22 cellular contexts compared by ENCODE assay signal in the genomic region with DNA sequence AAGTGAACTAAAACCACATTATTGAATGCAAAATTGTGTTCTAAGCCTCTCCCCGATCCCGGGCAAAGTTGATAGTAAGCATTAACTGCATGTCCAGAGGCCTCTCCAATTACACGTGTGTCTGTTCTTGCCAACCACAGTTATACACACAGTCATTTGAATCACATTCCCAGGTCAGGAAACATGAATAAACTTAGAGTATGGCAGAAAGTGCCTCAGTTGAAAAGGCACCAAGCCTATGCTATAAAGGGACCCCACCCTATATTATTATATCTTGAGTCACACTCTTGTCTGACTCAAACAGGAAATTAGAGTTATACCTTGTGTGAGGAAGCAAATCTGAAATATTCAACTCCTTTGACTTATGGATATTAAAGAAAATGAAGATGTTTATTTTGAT.
"Had no signal": no experiment of that assay in that cellular context is flagged by ENCODE, and none has a peak within 500 bp of the region (broad histone marks: within the 10 kb centered on the region; RNA-seq: fewer than 3 reads in every experiment).

No MANE protein-coding gene starts in this region.

- H3K27ac ChIP-seq: cardiac muscle cell, gastrocnemius medialis, neural progenitor cell, sigmoid colon, spleen, upper lobe of right lung had no signal

- H3K4me1 ChIP-seq: gastrocnemius medialis, neural progenitor cell, sigmoid colon, spleen, upper lobe of right lung had no signal

- H3K27me3 Mint-ChIP-seq: activated CD4-positive, alpha-beta memory T cell treated with anti-CD3 and anti-CD28 coated beads for 36 hours had no signal

- H3K9me3 ChIP-seq: gastrocnemius medialis, sigmoid colon, upper lobe of right lung had no signal

- H3K36me3 Mint-ChIP-seq: activated CD4-positive, alpha-beta memory T cell treated with anti-CD3 and anti-CD28 coated beads for 36 hours; memory B cell; neural progenitor cell had no signal

- H2AFZ ChIP-seq: neural progenitor cell had no signal

- H3K9ac ChIP-seq: neural progenitor cell had no signal

- DNase-seq: activated B cell treated with CpG ODN at 0.5 μM for 24 hours; activated CD4-positive, alpha-beta memory T cell treated with anti-CD3 and anti-CD28 coated beads for 36 hours; activated CD4-positive, alpha-beta T cell treated with anti-CD3 and anti-CD28 coated beads for 4 hours; activated gamma-delta T cell; activated naive CD4-positive, alpha-beta T cell treated with anti-CD3 and anti-CD28 coated beads, Interleukin-2, amount 50 U/mL, for 16 hours; activated naive CD8-positive, alpha-beta T cell treated with anti-CD3 and anti-CD28 coated beads, Interleukin-2, amount 50 U/mL, for 24 hours; erythroblast; gastrocnemius medialis; hippocampal formation; left ventricle myocardium superior; naive thymus-derived CD4-positive, alpha-beta T cell; posterior cingulate gyrus; sigmoid colon; spleen; stimulated activated CD4-positive, alpha-beta T cell treated with anti-CD3 and anti-CD28 coated beads, Interleukin-4, amount 100 ng/mL, for 1 hour; stimulated activated naive CD4-positive, alpha-beta T cell; SW 1271; T-helper 17 cell; upper lobe of right lung had no signal

- H3K36me3 ChIP-seq: cardiac muscle cell, gastrocnemius medialis, neural progenitor cell, sigmoid colon, spleen, upper lobe of right lung had no signal

- H3K4me1 Mint-ChIP-seq: activated B cell treated with CpG ODN at 0.5 μM for 24 hours; activated naive CD8-positive, alpha-beta T cell treated with anti-CD3 and anti-CD28 coated beads, Interleukin-2, amount 50 U/mL, for 24 hours; memory B cell; naive thymus-derived CD4-positive, alpha-beta T cell; neural progenitor cell; T-helper 17 cell had no signal

- H3K4me2 ChIP-seq: neural progenitor cell had no signal

- ATAC-seq: activated naive CD8-positive, alpha-beta T cell treated with anti-CD3 and anti-CD28 coated beads, Interleukin-2, amount 50 U/mL, for 24 hours; gastrocnemius medialis; left ventricle myocardium superior; naive thymus-derived CD4-positive, alpha-beta T cell; T-helper 17 cell; upper lobe of right lung had no signal

- H3K4me3 Mint-ChIP-seq: activated B cell treated with CpG ODN at 0.5 μM for 24 hours; activated CD4-positive, alpha-beta memory T cell treated with anti-CD3 and anti-CD28 coated beads for 36 hours; activated naive CD8-positive, alpha-beta T cell treated with anti-CD3 and anti-CD28 coated beads, Interleukin-2, amount 50 U/mL, for 24 hours; memory B cell; naive thymus-derived CD4-positive, alpha-beta T cell; neural progenitor cell; T-helper 17 cell had no signal

- H3K4me3 ChIP-seq: cardiac muscle cell, gastrocnemius medialis, neural progenitor cell, sigmoid colon, spleen, upper lobe of right lung had no signal

- H3K9me3 Mint-ChIP-seq: activated naive CD8-positive, alpha-beta T cell treated with anti-CD3 and anti-CD28 coated beads, Interleukin-2, amount 50 U/mL, for 24 hours had no signal

- H3K27ac Mint-ChIP-seq: activated B cell treated with CpG ODN at 0.5 μM for 24 hours; activated CD4-positive, alpha-beta memory T cell treated with anti-CD3 and anti-CD28 coated beads for 36 hours; activated naive CD8-positive, alpha-beta T cell treated with anti-CD3 and anti-CD28 coated beads, Interleukin-2, amount 50 U/mL, for 24 hours; memory B cell; naive thymus-derived CD4-positive, alpha-beta T cell; neural progenitor cell; T-helper 17 cell had no signal

- H3K27me3 ChIP-seq: cardiac muscle cell, gastrocnemius medialis, neural progenitor cell, sigmoid colon, upper lobe of right lung had no signal
